16 cellular contexts compared by ENCODE assay signal in the genomic region with DNA sequence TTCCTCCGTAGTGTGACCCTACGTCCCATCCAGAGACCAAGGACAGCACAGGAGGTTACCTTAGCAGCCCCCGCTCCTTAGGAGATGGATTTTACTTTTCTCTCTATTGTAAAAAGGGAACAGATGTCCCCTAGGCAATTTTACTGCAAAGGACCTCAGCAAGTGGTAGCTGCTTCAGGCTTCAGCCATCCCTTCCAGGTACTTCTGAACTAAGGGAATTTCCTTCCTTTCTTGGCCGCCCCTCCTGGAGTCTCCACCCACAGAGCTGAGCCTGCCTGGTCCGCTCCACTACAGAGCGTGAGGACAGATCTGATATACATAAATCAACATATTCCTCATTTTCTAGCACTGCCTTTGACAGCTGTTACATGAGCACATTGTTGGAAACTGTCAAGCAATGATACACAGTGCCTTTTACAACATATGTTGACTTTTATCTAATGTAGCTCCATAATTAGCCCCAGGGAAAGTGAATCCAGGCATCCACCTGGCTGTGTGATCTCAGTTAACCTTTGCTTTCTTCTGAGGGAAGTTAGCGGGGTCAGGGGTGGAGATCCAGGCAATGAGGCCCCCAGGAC. TPM values are rescaled to one million over a fixed set of nuclear protein-coding genes. Genes with fewer than 3 reads are reported as not detected.
"Had no signal": no experiment of that assay in that cellular context is flagged by ENCODE, and none has a peak within 500 bp of the region (broad histone marks: within the 10 kb centered on the region; RNA-seq: fewer than 3 reads in every experiment).

No MANE protein-coding gene starts in this region.

- H3K9me3 ChIP-seq: pancreas, thoracic aorta had no signal

- H3K27ac ChIP-seq: foreskin keratinocyte, left ventricle myocardium inferior, pancreas, stomach, thoracic aorta, transverse colon had no signal

- H3K27me3 ChIP-seq: foreskin keratinocyte had no signal

- DNase-seq: dermis blood vessel endothelial cell; foreskin keratinocyte; immature natural killer cell; left ventricle myocardium inferior; mesenchymal stem cell; midbrain; occipital lobe; pancreas; right cardiac atrium; small intestine; stimulated activated CD4-positive, alpha-beta T cell treated with anti-CD3 and anti-CD28 coated beads, Interleukin-12 subunit alpha, Interleukin-12 subunit beta, amount 100 ng/mL, for 4 hours; stomach; substantia nigra; transverse colon had no signal

- H3K4me3 ChIP-seq: left ventricle myocardium inferior, lung, pancreas, stomach, thoracic aorta, transverse colon had no signal

- H3K36me3 ChIP-seq: left ventricle myocardium inferior, pancreas, stomach, thoracic aorta, transverse colon had no signal

RNA-seq across cellular contexts. Expression of a gene that starts 52.0 kb away (rescaled TPM):
- polyA plus RNA-seq: foreskin keratinocyte, immature natural killer cell, lung, pancreas, right cardiac atrium, small intestine had no signal
